In the genomic region with DNA sequence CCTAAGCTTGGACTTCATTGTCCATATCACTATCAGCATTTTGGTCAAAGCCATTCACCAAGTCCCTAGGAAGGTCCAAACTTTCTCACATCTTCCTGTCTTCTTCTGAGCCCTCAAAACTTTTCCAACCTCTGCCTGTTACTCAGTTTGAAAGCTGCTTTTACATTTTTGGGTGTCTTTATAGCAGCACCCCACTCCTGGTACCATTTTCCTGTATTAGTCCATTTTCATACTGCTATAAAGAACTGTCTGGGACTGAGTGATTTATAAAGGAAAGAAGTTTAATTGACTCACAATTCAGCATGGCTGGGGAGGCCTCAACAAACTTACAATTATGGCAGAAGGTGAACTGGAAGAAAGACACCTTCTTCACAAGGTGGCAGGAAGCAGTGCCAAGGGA, we compare ENCODE assay signal across 9 cellular contexts.
"Had no signal": no experiment of that assay in that cellular context is flagged by ENCODE, and none has a peak within 500 bp of the region (broad histone marks: within the 10 kb centered on the region; RNA-seq: fewer than 3 reads in every experiment).

No MANE protein-coding gene starts in this region.

- H3K27ac Mint-ChIP-seq: IgD-negative memory B cell had no signal

- H3K4me3 Mint-ChIP-seq: IgD-negative memory B cell had no signal

- H3K4me2 ChIP-seq: KMS-11 had no signal

- H3K27me3 Mint-ChIP-seq: IgD-negative memory B cell had no signal

- ATAC-seq: HepG2 had no signal

- FAIRE-seq: HepG2, HTR-8/SVneo had no signal

- H3K27ac ChIP-seq: HL-60, KMS-11 had no signal

- DNase-seq: IMR-90, Karpas-422, KBM-7, KG1 had no signal

- H3K9ac ChIP-seq: KMS-11 had no signal

- H3K4me1 Mint-ChIP-seq: IgD-negative memory B cell had no signal
